ENCODE assay signal across 14 cellular contexts in the genomic region with DNA sequence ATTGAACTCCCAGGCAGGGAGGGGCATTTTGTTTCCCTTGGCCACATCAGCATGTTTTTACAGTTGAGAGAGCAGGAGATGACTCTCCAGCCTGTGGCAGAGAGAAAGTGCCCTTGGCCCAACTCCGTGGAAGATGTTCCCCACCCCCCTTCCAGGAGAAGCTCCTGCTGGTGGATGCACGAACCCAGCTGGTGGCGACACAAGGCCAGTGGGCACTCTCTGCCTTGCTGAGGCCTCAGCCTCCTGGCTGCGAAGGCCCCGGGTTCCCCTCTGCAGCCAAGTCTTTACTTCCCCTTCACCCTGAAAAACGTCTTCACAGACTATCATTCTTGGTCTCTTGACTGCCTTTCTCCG.
DNase-seq lines count a peak whose midpoint lies in the region; ATAC-seq and TF ChIP-seq lines count a peak whose summit lies in the region.
"Had no signal": no experiment of that assay in that cellular context is flagged by ENCODE, and none has a peak within 500 bp of the region (broad histone marks: within the 10 kb centered on the region; RNA-seq: fewer than 3 reads in every experiment).

No MANE protein-coding gene starts in this region.

- DNase-seq in HK-2 (ENCODE audit: unreplicated experiment) (peak; percentile 20), adrenal gland (peak in 4 of 7 donors; percentile 28 to 43 (median 35)), immature natural killer cell (no peak), thoracic aorta (ENCODE audit: low spot score) (no peak)
- DNase-seq in stimulated activated naive CD8-positive, alpha-beta T cell treated with anti-CD3 and anti-CD28 coated beads, Interleukin-15, amount 100 ng/mL, for 72 hours, result no peak
- no peak for DNase-seq in stimulated activated naive B cell treated with anti-CD40 and anti-IgM and Interleukin-4, amounts not matched to agents 10 μg/mL and 1 μg/mL and 100 μg/mL, for 72 hours
- DNase-seq in activated naive CD4-positive, alpha-beta T cell treated with anti-CD3 and anti-CD28 coated beads, Interleukin-2, amount 50 U/mL, for 72 hours (ENCODE audit: low spot score in 2 of 2), result no peak
- DNase-seq in effector memory CD8-positive, alpha-beta T cell, result no peak
- DNase-seq: DMS 273 treated with DMSO at 0.1 percent for 48 hours; islet precursor cell; NCI-H1417 treated with DMSO at 0.1 percent for 48 hours; NK-92 treated with Interleukin-12 subunit alpha and Interleukin-12 subunit beta, amount 100 ng/mL, for 24 hours; T1000 had no signal

- no peaks in the 10 kb centered on the region for H3K9me3 Mint-ChIP-seq in immature natural killer cell
- H3K9me3 Mint-ChIP-seq in stimulated activated naive CD8-positive, alpha-beta T cell treated with anti-CD3 and anti-CD28 coated beads, Interleukin-15, amount 100 ng/mL, for 72 hours, result no peaks in the 10 kb centered on the region
- H3K9me3 Mint-ChIP-seq in stimulated activated naive B cell treated with anti-CD40 and anti-IgM and Interleukin-4, amounts not matched to agents 10 μg/mL and 1 μg/mL and 100 μg/mL, for 72 hours, result no peaks in the 10 kb centered on the region
- no peaks in the 10 kb centered on the region for H3K9me3 Mint-ChIP-seq in activated naive CD4-positive, alpha-beta T cell treated with anti-CD3 and anti-CD28 coated beads, Interleukin-2, amount 50 U/mL, for 72 hours
- no peaks in the 10 kb centered on the region for H3K9me3 Mint-ChIP-seq in effector memory CD8-positive, alpha-beta T cell

- H3K27ac Mint-ChIP-seq in immature natural killer cell, result peak overlapping the region in 5 of 6 donors; percentile 53 to 93 (median 89)
- H3K27ac Mint-ChIP-seq in stimulated activated naive CD8-positive, alpha-beta T cell treated with anti-CD3 and anti-CD28 coated beads, Interleukin-15, amount 100 ng/mL, for 72 hours, result no peak overlapping the region
- no peak overlapping the region for H3K27ac Mint-ChIP-seq in stimulated activated naive B cell treated with anti-CD40 and anti-IgM and Interleukin-4, amounts not matched to agents 10 μg/mL and 1 μg/mL and 100 μg/mL, for 72 hours
- no peak overlapping the region for H3K27ac Mint-ChIP-seq in activated naive CD4-positive, alpha-beta T cell treated with anti-CD3 and anti-CD28 coated beads, Interleukin-2, amount 50 U/mL, for 72 hours
- H3K27ac Mint-ChIP-seq in effector memory CD8-positive, alpha-beta T cell, result no peak overlapping the region

- H3K4me1 ChIP-seq in adrenal gland (replicated peaks in 1 of 2), result peaks cover 6 to 20% of the 10 kb centered on the region in 2 donors
- peaks cover 18 to 25% of the 10 kb centered on the region in 2 donors for H3K4me1 ChIP-seq in thoracic aorta (ENCODE audit: control insufficient read depth in 1 of 2, low read depth in 2 of 2)

- H3K27ac ChIP-seq in adrenal gland (peak overlapping the region in 2 of 5 donors; percentile 41 to 76), thoracic aorta (peak overlapping the region; percentile 59 to 75)

- H3K4me3 Mint-ChIP-seq in immature natural killer cell, result peak overlapping the region in 2 of 5 donors; percentile 21 to 51
- no peak overlapping the region for H3K4me3 Mint-ChIP-seq in stimulated activated naive CD8-positive, alpha-beta T cell treated with anti-CD3 and anti-CD28 coated beads, Interleukin-15, amount 100 ng/mL, for 72 hours
- H3K4me3 Mint-ChIP-seq in stimulated activated naive B cell treated with anti-CD40 and anti-IgM and Interleukin-4, amounts not matched to agents 10 μg/mL and 1 μg/mL and 100 μg/mL, for 72 hours, result no peak overlapping the region
- H3K4me3 Mint-ChIP-seq in effector memory CD8-positive, alpha-beta T cell, result no peak overlapping the region

- ATAC-seq in thoracic aorta (ENCODE audit: insufficient number of reproducible peaks, low FRiP score, low read depth), result peak; percentile 19
- no peak for ATAC-seq in stimulated activated naive CD8-positive, alpha-beta T cell treated with anti-CD3 and anti-CD28 coated beads, Interleukin-15, amount 100 ng/mL, for 72 hours
- no peak for ATAC-seq in stimulated activated naive B cell treated with anti-CD40 and anti-IgM and Interleukin-4, amounts not matched to agents 10 μg/mL and 1 μg/mL and 100 μg/mL, for 72 hours (replicated peaks)
- no peak for ATAC-seq in activated naive CD4-positive, alpha-beta T cell treated with anti-CD3 and anti-CD28 coated beads, Interleukin-2, amount 50 U/mL, for 72 hours
- ATAC-seq in effector memory CD8-positive, alpha-beta T cell (replicated peaks), result no peak

- H3K4me1 Mint-ChIP-seq in immature natural killer cell, result peaks cover 8 to 13% of the 10 kb centered on the region in 2 donors
- no peaks in the 10 kb centered on the region for H3K4me1 Mint-ChIP-seq in stimulated activated naive CD8-positive, alpha-beta T cell treated with anti-CD3 and anti-CD28 coated beads, Interleukin-15, amount 100 ng/mL, for 72 hours
- peaks cover 3 to 6% of the 10 kb centered on the region in 2 donors for H3K4me1 Mint-ChIP-seq in stimulated activated naive B cell treated with anti-CD40 and anti-IgM and Interleukin-4, amounts not matched to agents 10 μg/mL and 1 μg/mL and 100 μg/mL, for 72 hours
- peaks cover 3 to 7% of the 10 kb centered on the region in 2 donors for H3K4me1 Mint-ChIP-seq in effector memory CD8-positive, alpha-beta T cell (ENCODE audit: low read depth in 2 of 2)

- WGBS in adrenal gland, 4 donors, result 46 to 75% (median 51%) methylated on average over 5 to 7 of the region's 7 CpGs

- TF ChIP-seq POLR2A in adrenal gland (IDR thresholded peaks at IDR 0.05), result no peak

- H3K27me3 ChIP-seq in adrenal gland, result no peaks in the 10 kb centered on the region
- no peaks in the 10 kb centered on the region for H3K27me3 ChIP-seq in thoracic aorta (replicated peaks; ENCODE audit: insufficient read depth)
- H3K27me3 ChIP-seq: tibial nerve had no signal

- H3K4me3 ChIP-seq in adrenal gland (no peak overlapping the region), thoracic aorta (peak overlapping the region; percentile 18)
- H3K4me3 ChIP-seq: tibial nerve had no signal

- H3K36me3 ChIP-seq in adrenal gland (replicated peaks in 1 of 2) (no peaks in the 10 kb centered on the region), thoracic aorta (no peaks in the 10 kb centered on the region)
- H3K36me3 ChIP-seq: tibial nerve had no signal

- H3K36me3 Mint-ChIP-seq in immature natural killer cell, result no peaks in the 10 kb centered on the region
- H3K36me3 Mint-ChIP-seq in stimulated activated naive B cell treated with anti-CD40 and anti-IgM and Interleukin-4, amounts not matched to agents 10 μg/mL and 1 μg/mL and 100 μg/mL, for 72 hours, result no peaks in the 10 kb centered on the region
- H3K36me3 Mint-ChIP-seq in activated naive CD4-positive, alpha-beta T cell treated with anti-CD3 and anti-CD28 coated beads, Interleukin-2, amount 50 U/mL, for 72 hours, result no peaks in the 10 kb centered on the region
- H3K36me3 Mint-ChIP-seq in effector memory CD8-positive, alpha-beta T cell (ENCODE audit: insufficient read depth), result no peaks in the 10 kb centered on the region

- H3K9me3 ChIP-seq in adrenal gland (replicated peaks in 1 of 3) (no peaks in the 10 kb centered on the region), thoracic aorta (no peaks in the 10 kb centered on the region)
- H3K9me3 ChIP-seq: tibial nerve had no signal

- H3K27me3 Mint-ChIP-seq in immature natural killer cell (ENCODE audit: low read depth in 3 of 3), result peaks cover 0 to 7% (median 5%) of the 10 kb centered on the region in 3 donors
- peaks cover 4% of the 10 kb centered on the region for H3K27me3 Mint-ChIP-seq in stimulated activated naive CD8-positive, alpha-beta T cell treated with anti-CD3 and anti-CD28 coated beads, Interleukin-15, amount 100 ng/mL, for 72 hours
- no peaks in the 10 kb centered on the region for H3K27me3 Mint-ChIP-seq in stimulated activated naive B cell treated with anti-CD40 and anti-IgM and Interleukin-4, amounts not matched to agents 10 μg/mL and 1 μg/mL and 100 μg/mL, for 72 hours
- H3K27me3 Mint-ChIP-seq in effector memory CD8-positive, alpha-beta T cell, result no peaks in the 10 kb centered on the region

- intact Hi-C loops in adrenal gland (cut with DNase I), result no loop called here

- TF ChIP-seq CTCF in adrenal gland (IDR thresholded peaks at IDR 0.05), result no peak
- TF ChIP-seq CTCF in thoracic aorta (IDR thresholded peaks at IDR 0.05), result no peak

Comparison
In these comparisons a context has a peak if more than half of its experiments do, and no peak if none do; other contexts are left out.
1. DNase-seq: peak in HK-2 (single experiment) and adrenal gland (4 of 7); none in immature natural killer cell (0 of 3), thoracic aorta (single experiment), stimulated activated naive CD8-positive, alpha-beta T cell treated with anti-CD3 and anti-CD28 coated beads, Interleukin-15, amount 100 ng/mL, for 72 hours (0 of 2), stimulated activated naive B cell treated with anti-CD40 and anti-IgM and Interleukin-4, amounts not matched to agents 10 μg/mL and 1 μg/mL and 100 μg/mL, for 72 hours (single experiment), activated naive CD4-positive, alpha-beta T cell treated with anti-CD3 and anti-CD28 coated beads, Interleukin-2, amount 50 U/mL, for 72 hours (0 of 2) and effector memory CD8-positive, alpha-beta T cell (0 of 3).
2. H3K27ac Mint-ChIP-seq: peak in immature natural killer cell (5 of 6); none in stimulated activated naive CD8-positive, alpha-beta T cell treated with anti-CD3 and anti-CD28 coated beads, Interleukin-15, amount 100 ng/mL, for 72 hours (0 of 2), stimulated activated naive B cell treated with anti-CD40 and anti-IgM and Interleukin-4, amounts not matched to agents 10 μg/mL and 1 μg/mL and 100 μg/mL, for 72 hours (single experiment), activated naive CD4-positive, alpha-beta T cell treated with anti-CD3 and anti-CD28 coated beads, Interleukin-2, amount 50 U/mL, for 72 hours (0 of 2) and effector memory CD8-positive, alpha-beta T cell (0 of 2).